24 cellular contexts compared by ENCODE assay signal in the genomic region with DNA sequence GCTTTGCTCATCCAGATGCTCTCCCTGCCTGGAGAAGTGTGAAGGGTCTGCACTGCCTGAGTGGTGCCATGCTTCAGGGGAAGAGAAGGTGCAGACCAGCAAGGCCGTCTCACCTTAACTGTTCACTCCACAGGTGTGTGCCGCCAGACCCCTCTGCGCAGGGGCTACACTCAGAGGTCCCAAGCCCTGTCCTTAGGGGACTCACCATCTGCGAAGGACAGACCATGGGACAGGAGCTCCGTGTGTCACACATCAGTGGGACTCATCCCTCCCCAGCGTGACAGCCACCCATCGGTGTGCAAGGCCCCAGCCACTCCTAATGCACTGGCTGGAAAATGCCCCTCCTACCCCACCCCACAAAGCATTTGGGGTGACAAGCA.
DNase-seq lines count a peak whose midpoint lies in the region; ATAC-seq, FAIRE-seq and TF ChIP-seq lines count a peak whose summit lies in the region.
"Had no signal": no experiment of that assay in that cellular context is flagged by ENCODE, and none has a peak within 500 bp of the region (broad histone marks: within the 10 kb centered on the region; RNA-seq: fewer than 3 reads in every experiment).

No MANE protein-coding gene starts in this region.

- H3K4me1 ChIP-seq in H9 (ENCODE audit: insufficient read depth, low read length) = no peaks in the 10 kb centered on the region
- H3K4me1 ChIP-seq in spleen = no peaks in the 10 kb centered on the region

- no peaks in the 10 kb centered on the region for H3K36me3 ChIP-seq in SK-N-MC (ENCODE audit: insufficient read depth, low read length)
- no peaks in the 10 kb centered on the region for H3K36me3 ChIP-seq in spleen

- no peak overlapping the region for H3K4me2 ChIP-seq in H9 (ENCODE audit: insufficient read depth, insufficient read length, low read length)

- TF ChIP-seq CTCF in H9 (conservative IDR thresholded peaks at IDR 0.05) = no peak
- no peak for TF ChIP-seq CTCF in spleen (IDR thresholded peaks at IDR 0.05 in 8 of 11, conservative IDR thresholded peaks at IDR 0.05 in 3 of 11)

- H3K14ac ChIP-seq in H9 (ENCODE audit: insufficient read depth, low read length) = no peak overlapping the region; the same call in 1 of the 2 replicates

- H3K27me3 ChIP-seq in H9 (ENCODE audit: insufficient read depth, low read length) (no peaks in the 10 kb centered on the region), spleen (replicated peaks in 1 of 7) (peaks cover 0 to 47% (median 0%) of the 10 kb centered on the region in 7 donors)

- H3K9ac ChIP-seq in H9 (ENCODE audit: extremely low read depth, insufficient read length, low read length) = no peak overlapping the region
- H3K9ac ChIP-seq in SK-N-MC (ENCODE audit: insufficient read length) = no peak overlapping the region

- H3K36me3 Mint-ChIP-seq in H9 (ENCODE audit: insufficient read depth in 1 of 3, low read depth in 3 of 3) = no peaks in the 10 kb centered on the region

- no peak for FAIRE-seq in RCC 7860 (lab: Jason Lieb, UNC)
- FAIRE-seq: GM12891, HTR-8/SVneo, K562 had no signal

- WGBS in H9 (ENCODE audit: extremely low coverage, insufficient read length, low lambda C conversion rate) = no CpG with 5 or more reads among the region's 7 CpGs
- 89 to 95% (median 90%) methylated on average over 2 to 7 of the region's 7 CpGs for WGBS in spleen, 5 donors

- peak overlapping the region; percentile 53; the same call in 1 of the 2 replicates for H3K4me3 ChIP-seq in SK-N-MC
- H3K4me3 ChIP-seq in spleen = no peak overlapping the region
- H3K4me3 ChIP-seq: K562 had no signal

- no peak overlapping the region for H4K5ac ChIP-seq in H9 (ENCODE audit: insufficient read length, low read depth, low read length)

- no peaks in the 10 kb centered on the region for H3K23me2 ChIP-seq in H9 (ENCODE audit: insufficient read length, low read depth, low read length, poor library complexity, severe bottlenecking)

- no peak overlapping the region for H3K56ac ChIP-seq in H9 (ENCODE audit: insufficient read length, low read depth, low read length)

- no peaks in the 10 kb centered on the region for H4K20me1 ChIP-seq in H9 (ENCODE audit: control insufficient read depth, insufficient read depth, insufficient read length)

- no peak overlapping the region for H2BK15ac ChIP-seq in H9 (ENCODE audit: low read depth, low read length)

- no peak overlapping the region for H2BK12ac ChIP-seq in H9 (ENCODE audit: insufficient read length, low read depth, low read length)

- H3K27ac ChIP-seq in H9 (ENCODE audit: insufficient read length, low read depth, low read length) (no peak overlapping the region), SK-N-MC (peak overlapping the region; percentile 84), spleen (no peak overlapping the region)

- H2BK120ac ChIP-seq in H9 (ENCODE audit: low read depth, low read length, poor library complexity, severe bottlenecking) = no peak overlapping the region

- no peak overlapping the region for H3K4me3 Mint-ChIP-seq in H9

- no peak overlapping the region for H2AFZ ChIP-seq in H9 (ENCODE audit: low read length)

- no peak overlapping the region for H3K23ac ChIP-seq in H9 (ENCODE audit: insufficient read length, low read depth, low read length)

- 0 out of 5 replicates have a peak, but pooled peaks cover 0 to 3% of the 10 kb centered on the region in 2 experiments for H3K9me3 Mint-ChIP-seq in H9

- H3K27ac Mint-ChIP-seq in H9 = no peak overlapping the region

- H3K4ac ChIP-seq in H9 (ENCODE audit: low read depth, low read length) = no peak overlapping the region

- no peak overlapping the region for H2BK5ac ChIP-seq in H9 (ENCODE audit: insufficient read length, low read length)

- TF ChIP-seq POLR2A in spleen (IDR thresholded peaks at IDR 0.05) = no peak

- H3K27me3 Mint-ChIP-seq in H9 (ENCODE audit: low read depth) = peaks cover 8% of the 10 kb centered on the region

- H3K79me2 ChIP-seq in H9 (ENCODE audit: insufficient read depth, low read length) = no peaks in the 10 kb centered on the region

- H3K79me1 ChIP-seq in H9 (ENCODE audit: insufficient read depth, low read depth, low read length, poor library complexity, severe bottlenecking) = no peaks in the 10 kb centered on the region

- intact Hi-C loops in left ventricle myocardium superior (cut with micrococcal nuclease) = loop anchor here (10.0 kb wide), 1 partner anchor 116 kb away; no protein-coding TSS in a partner anchor
- intact Hi-C loops in spleen (cut with DNase I; ENCODE audit: low total_unique reads) = no loop called here

- H3K4me1 Mint-ChIP-seq in H9 = peaks cover 3 to 5% of the 10 kb centered on the region in 2 experiments

- H4K8ac ChIP-seq in H9 (replicated peaks; ENCODE audit: insufficient read length, low read depth, low read length) = no peak overlapping the region

- DNase-seq in H9 (peak; percentile 17), SK-N-MC (ENCODE audit: low read depth, low spot score) (no peak), left ventricle myocardium superior (peak; percentile 10), spleen (peak; percentile 27), mucosa of gallbladder (ENCODE audit: low spot score) (no peak), NCI-H524 (lab: John Stamatoyannopoulos, UW) (no peak), RCC 7860 (ENCODE audit: low spot score) (no peak)
- DNase-seq: Calu3; DMS79 treated with DMSO at 0.1 percent for 48 hours; GF-D8; GOT3; MV-4-11; NCI-H1105 treated with DMSO at 0.1 percent for 48 hours; NCI-H146; NCI-H1930; NCI-H2107; NCI-H446; NCI-H526; NK-92 treated with Interleukin-12 subunit alpha and Interleukin-12 subunit beta, amount 100 ng/mL, for 24 hours; PC-3; SHP77 treated with DMSO at 0.1 percent for 48 hours had no signal

- no peak for ATAC-seq in left ventricle myocardium superior
- ATAC-seq: K562, PC-3 had no signal

- no peak overlapping the region for H4K91ac ChIP-seq in H9 (ENCODE audit: insufficient read length, low read depth, low read length)

- no peak overlapping the region for H3K18ac ChIP-seq in H9 (ENCODE audit: insufficient read length, low read depth, low read length)

- no peaks in the 10 kb centered on the region for H3K9me3 ChIP-seq in H9 (ENCODE audit: control insufficient read depth, low read depth, low read length)
- peaks cover 11% of the 10 kb centered on the region; the same call in 1 of the 2 replicates for H3K9me3 ChIP-seq in SK-N-MC (ENCODE audit: low read depth, low read length)
- peaks cover 0 to 20% (median 15%) of the 10 kb centered on the region in 8 donors for H3K9me3 ChIP-seq in spleen

- no peak overlapping the region for H2BK20ac ChIP-seq in H9 (ENCODE audit: low read depth, low read length, poor library complexity, severe bottlenecking)

- no peak overlapping the region for H2AK5ac ChIP-seq in H9 (ENCODE audit: insufficient read length, low read length)

- no peak overlapping the region for H3T11ph ChIP-seq in H9 (ENCODE audit: low read length)

Comparison
In these comparisons a context has a peak if more than half of its experiments do, and no peak if none do; other contexts are left out.
1. DNase-seq: peak in H9 (single experiment), left ventricle myocardium superior (single experiment) and spleen (single experiment); none in SK-N-MC (single experiment), mucosa of gallbladder (single experiment), NCI-H524 (0 of 2) and RCC 7860 (single experiment).